Comparison of ENCODE assay signal across 8 cellular contexts in genomic region chr19:19461671-19462622, GRCh38. TPM values are rescaled to one million over a fixed set of nuclear protein-coding genes. Genes with fewer than 3 reads are reported as not detected.
A peak's percentile ranks its signal among the peaks of the same experiment; 100 is the strongest.
DNase-seq lines count a peak whose midpoint lies in the region; ATAC-seq and TF ChIP-seq lines count a peak whose summit lies in the region.

No MANE protein-coding gene starts in this region.

- H3K27me3 ChIP-seq in tibial nerve: no peaks in the 10 kb centered on the region

- ATAC-seq in HG03439 (IDR thresholded peaks at IDR 0.05; ENCODE audit: unreplicated experiment) (no peak), omental fat pad (ENCODE audit: low FRiP score) (no peak)

- peak overlapping the region; percentile 66 for H3K4me3 Mint-ChIP-seq in HFFc6

- peaks cover 3% of the 10 kb centered on the region for H3K27me3 Mint-ChIP-seq in HFFc6 (ENCODE audit: insufficient read depth)

- peak overlapping the region in 3 of 4 donors; percentile 0 to 22 (median 17) for H3K4me3 ChIP-seq in tibial nerve

- TF ChIP-seq CTCF in HFFc6 (IDR thresholded peaks at IDR 0.05) (no peak), tibial nerve (IDR thresholded peaks at IDR 0.05) (no peak), omental fat pad (IDR thresholded peaks at IDR 0.05) (no peak)

- peaks cover 0 to 3% (median 0%) of the 10 kb centered on the region in 4 donors for H3K9me3 ChIP-seq in tibial nerve

- peak in 1 of 2 donors; percentile 20 for TF ChIP-seq EP300 in tibial nerve (IDR thresholded peaks at IDR 0.05)

- H3K36me3 Mint-ChIP-seq in HFFc6 (ENCODE audit: low read depth): peaks cover 28% of the 10 kb centered on the region

- DNase-seq in HFFc6 (no peak), ecto neural progenitor cell (ENCODE audit: low spot score) (peak; percentile 86), medulla oblongata (ENCODE audit: extremely low spot score) (peak; percentile 38), tibial nerve (ENCODE audit: low spot score in 2 of 2) (no peak), midbrain (lab: John Stamatoyannopoulos, UW) (no peak), omental fat pad (ENCODE audit: low spot score) (no peak)

- TF ChIP-seq POLR2A in tibial nerve (IDR thresholded peaks at IDR 0.05): no peak

- WGBS in tibial nerve, 2 donors: 28 to 47% methylated on average over 15 to 21 of the region's 27 CpGs

- peak overlapping the region; percentile 95 for H3K27ac Mint-ChIP-seq in HFFc6

- peaks cover 12% of the 10 kb centered on the region for H3K9me3 Mint-ChIP-seq in HFFc6

- H3K36me3 ChIP-seq in tibial nerve: peaks cover 0 to 26% (median 8%) of the 10 kb centered on the region in 3 donors

- H3K4me1 ChIP-seq in tibial nerve: peaks cover 0 to 75% (median 62%) of the 10 kb centered on the region in 4 donors

- H3K4me1 Mint-ChIP-seq in HFFc6 (ENCODE audit: low read depth): peaks cover 74% of the 10 kb centered on the region

- H3K27ac ChIP-seq in tibial nerve: peak overlapping the region; percentile 24 to 91 (median 80)

TF ChIP-seq in PFSK-1, 5 proteins besides CTCF, POLR2A, EP300 and RAD21:
- TF ChIP-seq TAF1 (IDR thresholded peaks at IDR 0.05; ENCODE audit: borderline replicate concordance, insufficient read depth, low read length): no peak
- TF ChIP-seq REST (IDR thresholded peaks at IDR 0.05; ENCODE audit: insufficient read depth in 1 of 2, low read depth in 2 of 2, low read length in 2 of 2): no peak
- no peak for TF ChIP-seq POLR2AphosphoS5 (IDR thresholded peaks at IDR 0.05; ENCODE audit: low read depth, low read length)
- no peak for TF ChIP-seq SIN3A (IDR thresholded peaks at IDR 0.05; ENCODE audit: borderline replicate concordance, insufficient read depth, low read length)
- TF ChIP-seq FOXP2 (optimal IDR thresholded peaks at IDR 0.05; ENCODE audit: borderline replicate concordance, extremely low read depth, extremely low read length, insufficient read depth): peak; percentile 70

RNA-seq across cellular contexts. Expression of gene TSSK6, which starts 53.4 kb away (rescaled TPM):
- 1 to 10 TPM in 2 of 6 experiments, under 1 TPM in 4; 0.61 to 1.3 (median 0.92) TPM for total RNA-seq in HFFc6 (2021; fragmentation: NEBNext Ultra II Directional; extraction: Animal tissue kit (Norgen Biotek cat#: 25700))
- polyA plus RNA-seq in PFSK-1 (2012; ENCODE audit: insufficient read length, low read depth): 6.9 TPM
- total RNA-seq in tibial nerve (1 to 10 TPM; 1.8 to 7.2 (median 3.7) TPM), omental fat pad (1 to 10 TPM in 2 of 4 donors, under 1 TPM in 1, not detected in 1; 0.75 to 3.6 (median 1.3) TPM)

RNA-seq across cellular contexts. Expression of gene NDUFA13, which starts 54.1 kb away (rescaled TPM):
- 100 to 1,000 TPM; 266 to 393 (median 323) TPM for total RNA-seq in HFFc6 (2021; fragmentation: NEBNext Ultra II Directional; extraction: Animal tissue kit (Norgen Biotek cat#: 25700))
- 653 TPM for polyA plus RNA-seq in PFSK-1 (2012; ENCODE audit: insufficient read length, low read depth)
- total RNA-seq in tibial nerve: 10 to 100 TPM; 27.3 to 93.6 (median 61.6) TPM
- 10 to 100 TPM; 57.4 to 97.2 (median 63.9) TPM for total RNA-seq in omental fat pad

RNA-seq across cellular contexts. Expression of gene GATAD2A, which starts 56.5 kb away (rescaled TPM):
- total RNA-seq in HFFc6 (2021; fragmentation: NEBNext Ultra II Directional; extraction: Animal tissue kit (Norgen Biotek cat#: 25700)): 100 to 1,000 TPM; 107 to 123 (median 112) TPM
- polyA plus RNA-seq in PFSK-1 (2012; ENCODE audit: insufficient read length, low read depth): 92.9 TPM
- 10 to 100 TPM; 34.1 to 69.6 (median 36.8) TPM for total RNA-seq in tibial nerve
- total RNA-seq in omental fat pad: 10 to 100 TPM; 25.9 to 80.3 (median 35.9) TPM

Comparison
In these comparisons a context has a peak if more than half of its experiments do, and no peak if none do; other contexts are left out.
1. DNase-seq: peak in ecto neural progenitor cell (single experiment) and medulla oblongata (single experiment); none in HFFc6 (single experiment), tibial nerve (0 of 2), midbrain (single experiment) and omental fat pad (single experiment).